In genomic region chr10:18214692-18215563, GRCh38 we compare ENCODE assay signal across 8 cellular contexts.
A peak's percentile ranks its signal among the peaks of the same experiment; 100 is the strongest.
DNase-seq lines count a peak whose midpoint lies in the region; ATAC-seq, FAIRE-seq and TF ChIP-seq lines count a peak whose summit lies in the region.

No MANE protein-coding gene starts in this region.

- intact Hi-C loops in HepG2 (cut with micrococcal nuclease; ENCODE audit: unreplicated experiment) = loop anchor here (1.0 to 10.0 kb wide), 3 partner anchors 305 to 610 kb away; no protein-coding TSS in a partner anchor
- intact Hi-C loops in posterior vena cava (cut with DNase I) = loop anchor here in 1 of 2 donors (10.0 kb wide), 1 partner anchor 70 kb away; the partner anchor contains the start of gene CACNB2

- in situ Hi-C loops in HepG2 (cut with HindIII; ENCODE audit: extremely low pct_ligation_motif_present, low pct_unique_long_range_greater_than_20kb) = loop anchor here (10.0 kb wide), 3 partner anchors 300 to 610 kb away; no protein-coding TSS in a partner anchor

- H3K36me3 ChIP-seq in NT2/D1 (ENCODE audit: insufficient read depth, insufficient read length, low read length) = no peaks in the 10 kb centered on the region
- no peaks in the 10 kb centered on the region for H3K36me3 ChIP-seq in HepG2 (replicated peaks in 1 of 2; ENCODE audit: control insufficient read depth in 1 of 2, insufficient read depth in 2 of 2, low read length in 2 of 2)

- POLR2A ChIA-PET in HepG2 (lab: Yijun Ruan, JAX) = no interaction called here

- H4K20me1 ChIP-seq in HepG2 (ENCODE audit: insufficient read depth, low read length) = no peaks in the 10 kb centered on the region

- no TSS peak for BruUV-seq in HepG2 (replicated peaks; lab: Mats Ljungman, UMichigan)

- CTCF ChIA-PET in HepG2 (lab: Yijun Ruan, JAX; ENCODE audit: low intra/inter-chr PET ratio, low total read pairs) = interaction anchor here (0.9 kb wide), 1 partner anchor 305 kb away, joined by 3 read pairs; no protein-coding TSS in a partner anchor

- no peak overlapping the region for H3K4me2 ChIP-seq in HepG2 (ENCODE audit: low read depth, low read length)

- H3K4me3 ChIP-seq in NT2/D1 (ENCODE audit: insufficient read length, low read depth) (no peak overlapping the region), choroid plexus epithelial cell (ENCODE audit: low read depth, low read length) (no peak overlapping the region), HepG2 (replicated peaks in 1 of 3; ENCODE audit: insufficient read depth in 1 of 3, low read depth in 2 of 3, low read length in 3 of 3) (no peak overlapping the region)

- no peak overlapping the region for H2AFZ ChIP-seq in HepG2 (ENCODE audit: low read length)

- ATAC-seq in GM21786 (IDR thresholded peaks at IDR 0.05; ENCODE audit: unreplicated experiment) = peak; percentile 62
- peak; percentile 81 for ATAC-seq in HepG2
- ATAC-seq in GM18517 (IDR thresholded peaks at IDR 0.05; ENCODE audit: unreplicated experiment) = no peak

- H3K9ac ChIP-seq in NT2/D1 (ENCODE audit: insufficient read length, low read depth) = no peak overlapping the region
- no peak overlapping the region for H3K9ac ChIP-seq in HepG2 (ENCODE audit: insufficient read depth, low read depth, low read length)

- WGBS in HepG2 (ENCODE audit: low lambda C conversion rate) = 8% methylated on average over 10 of the region's 10 CpGs

- FAIRE-seq in HepG2 (lab: Jason Lieb, UNC) = peak; percentile 52

- H3K27me3 ChIP-seq in NT2/D1 (ENCODE audit: insufficient read depth, insufficient read length) = no peaks in the 10 kb centered on the region
- no peaks in the 10 kb centered on the region for H3K27me3 ChIP-seq in HepG2 (ENCODE audit: control insufficient read depth in 1 of 2, insufficient read depth in 2 of 2, low read length in 2 of 2)

- no peak for TF ChIP-seq EP300 in HepG2 (IDR thresholded peaks at IDR 0.05; ENCODE audit: low read depth in 2 of 2, low read length in 2 of 2)
- TF ChIP-seq EP300 in HepG2 (CRISPR knock-in tag; IDR thresholded peaks at IDR 0.05; ENCODE audit: borderline replicate concordance) = no peak

- H3K4me1 ChIP-seq in NT2/D1 (ENCODE audit: insufficient read depth, insufficient read length) = no peaks in the 10 kb centered on the region
- no peaks in the 10 kb centered on the region for H3K4me1 ChIP-seq in HepG2 (ENCODE audit: insufficient read depth, low read length)

- H3K79me2 ChIP-seq in HepG2 (ENCODE audit: insufficient read depth, low read length) = no peaks in the 10 kb centered on the region

- TF ChIP-seq RAD21 in HepG2 (CRISPR knock-in tag; IDR thresholded peaks at IDR 0.05) = no peak

- TF ChIP-seq CTCF in choroid plexus epithelial cell (conservative IDR thresholded peaks at IDR 0.05; ENCODE audit: low read depth, low read length) (peak; percentile 95), HepG2 (CRISPR knock-in tag; IDR thresholded peaks at IDR 0.05) (peak; percentile 76)

- TF ChIP-seq POLR2A in HepG2 (IDR thresholded peaks at IDR 0.05; ENCODE audit: insufficient read depth in 1 of 2, low read depth in 2 of 2, low read length in 2 of 2) = no peak

- no peaks in the 10 kb centered on the region for H3K9me3 ChIP-seq in NT2/D1 (ENCODE audit: insufficient read depth, low read length)
- no peaks in the 10 kb centered on the region for H3K9me3 ChIP-seq in HepG2 (ENCODE audit: low read length)

- H3K27ac ChIP-seq in HepG2 (ENCODE audit: extremely low read length, insufficient read depth, low read length) = no peak overlapping the region

- DNase-seq in DMS53 treated with DMSO at 0.1 percent for 48 hours (lab: John Stamatoyannopoulos, UW; ENCODE audit: unreplicated experiment) = peak; percentile 52
- peak; percentile 15 for DNase-seq in NT2/D1 (ENCODE audit: low read depth, low spot score)
- DNase-seq in choroid plexus epithelial cell (ENCODE audit: low read depth) = peak; percentile 87
- DNase-seq in HepG2 (ENCODE audit: low spot score) = peak; percentile 16
- peak; percentile 51 for DNase-seq in ureter (ENCODE audit: low spot score)
- DNase-seq in posterior vena cava (ENCODE audit: low spot score) = no peak

TF ChIP-seq in HepG2, 621 proteins besides CTCF, POLR2A, EP300 and RAD21:
- TF ChIP-seq TEAD3 (CRISPR knock-in tag; optimal IDR thresholded peaks at IDR 0.05; ENCODE audit: borderline replicate concordance) (peak; percentile 15), SMC3 (IDR thresholded peaks at IDR 0.05; ENCODE audit: low read length) (peak; percentile 49; the same call in 1 of the 2 replicates), ZUFSP (CRISPR knock-in tag; IDR thresholded peaks at IDR 0.05; ENCODE audit: borderline replicate concordance) (no peak), ZNF710 (CRISPR knock-in tag; IDR thresholded peaks at IDR 0.05; ENCODE audit: borderline replicate concordance) (no peak), STAG1 (CRISPR knock-in tag; IDR thresholded peaks at IDR 0.05) (peak; percentile 73)
TF ChIP-seq in HepG2: peak in this region for 3.
